Comparison of ENCODE assay signal across 8 cellular contexts in the genomic region with DNA sequence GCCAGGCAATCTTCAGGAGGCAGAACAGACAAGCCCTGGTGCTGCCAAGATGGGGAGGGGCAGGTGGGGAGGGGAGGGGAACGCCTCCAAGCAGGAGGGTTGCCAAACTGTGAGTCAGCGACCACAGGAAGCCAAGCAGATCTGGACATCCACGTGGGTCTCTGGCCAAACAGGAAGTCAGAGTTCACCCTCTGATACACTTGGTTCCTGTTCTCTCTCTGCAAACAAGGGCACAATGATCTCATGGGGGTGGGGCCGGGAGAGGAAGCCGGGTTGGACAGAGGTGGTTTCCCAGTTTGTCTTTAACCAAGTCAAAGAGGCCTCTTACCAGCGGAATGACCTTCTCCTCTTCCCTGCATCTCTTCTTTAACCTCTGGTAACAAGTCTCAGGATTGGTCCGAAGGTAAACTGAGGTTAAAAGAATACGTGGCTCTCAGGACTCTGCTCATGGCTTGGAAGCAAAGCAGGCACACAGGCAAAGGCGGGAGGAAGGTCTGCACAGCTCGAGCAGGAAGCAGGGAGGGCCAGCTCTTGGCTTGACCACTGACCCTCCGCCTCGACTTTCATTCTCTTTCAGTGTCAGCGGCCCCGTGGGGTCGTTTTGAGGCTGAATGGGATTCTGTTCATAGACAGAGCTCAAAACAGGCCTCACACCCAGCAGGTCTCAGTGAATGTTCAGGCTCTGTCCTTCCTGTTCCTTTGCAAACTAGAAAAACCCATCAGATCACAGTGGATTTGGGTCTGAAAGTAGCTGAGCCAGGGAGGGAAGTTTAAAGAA.
A peak's percentile ranks its signal among the peaks of the same experiment; 100 is the strongest.
DNase-seq lines count a peak whose midpoint lies in the region; ATAC-seq and TF ChIP-seq lines count a peak whose summit lies in the region.

No MANE protein-coding gene starts in this region.

- H3K4me3 Mint-ChIP-seq in T-helper 2 cell treated with Interferon-gamma antibody and Interleukin-4, amounts not matched to agents 5 μg/mL and 100 μg/mL, for 36 hours, result peak overlapping the region; percentile 83

- peaks cover 62% of the 10 kb centered on the region for H3K4me1 Mint-ChIP-seq in T-helper 2 cell treated with Interferon-gamma antibody and Interleukin-4, amounts not matched to agents 5 μg/mL and 100 μg/mL, for 36 hours (ENCODE audit: low read depth)

- peak overlapping the region; percentile 93 for H3K27ac Mint-ChIP-seq in T-helper 2 cell treated with Interferon-gamma antibody and Interleukin-4, amounts not matched to agents 5 μg/mL and 100 μg/mL, for 36 hours

- no peaks in the 10 kb centered on the region for H3K27me3 Mint-ChIP-seq in T-helper 2 cell treated with Interferon-gamma antibody and Interleukin-4, amounts not matched to agents 5 μg/mL and 100 μg/mL, for 36 hours (ENCODE audit: low read depth)

- H3K4me3 ChIP-seq in astrocyte of the spinal cord (ENCODE audit: low read depth, low read length) (no peak overlapping the region), iPS-20b (ENCODE audit: low read length) (no peak overlapping the region), skin epidermis (peak overlapping the region in 2 of 7 experiments; percentile 9 to 14)

- DNase-seq in DMS79 (lab: John Stamatoyannopoulos, UW) (peak; percentile 74), KG1 (lab: John Stamatoyannopoulos, UW) (peak; percentile 93), astrocyte of the spinal cord (ENCODE audit: low read depth, low spot score) (peak; percentile 98), NCI-H187 treated with DMSO at 0.1 percent for 48 hours (lab: John Stamatoyannopoulos, UW) (no peak)
- DNase-seq in T-helper 2 cell treated with Interferon-gamma antibody and Interleukin-4, amounts not matched to agents 5 μg/mL and 100 μg/mL, for 36 hours (ENCODE audit: low spot score), result peak; percentile 89

- 0 out of 2 replicates have a peak overlapping the region, but pooled peaks have one; percentile 11 for H3K9ac ChIP-seq in iPS-20b (ENCODE audit: low read depth, low read length)

- no peaks in the 10 kb centered on the region for H3K9me3 ChIP-seq in iPS-20b (ENCODE audit: insufficient read depth, low read depth, low read length)

- H3K27ac ChIP-seq in iPS-20b (ENCODE audit: low read length) (no peak overlapping the region), skin epidermis (peak overlapping the region; percentile 48 to 99 (median 88))

- H3K36me3 Mint-ChIP-seq in T-helper 2 cell treated with Interferon-gamma antibody and Interleukin-4, amounts not matched to agents 5 μg/mL and 100 μg/mL, for 36 hours (ENCODE audit: low read depth), result peaks cover 19% of the 10 kb centered on the region

- no peaks in the 10 kb centered on the region for H3K27me3 ChIP-seq in iPS-20b (ENCODE audit: insufficient read depth, low read length)

- peak; percentile 96 for ATAC-seq in GM21723 (IDR thresholded peaks at IDR 0.05; ENCODE audit: unreplicated experiment)

- in situ Hi-C loops in astrocyte of the spinal cord (cut with HindIII; ENCODE audit: low sequenced_read_pairs), result no loop called here

- peaks cover 20% of the 10 kb centered on the region for H3K4me1 ChIP-seq in iPS-20b (ENCODE audit: insufficient read depth, low read length)

- no peak for TF ChIP-seq CTCF in astrocyte of the spinal cord (IDR thresholded peaks at IDR 0.05; ENCODE audit: low read depth, low read length)

- no peaks in the 10 kb centered on the region for H3K9me3 Mint-ChIP-seq in T-helper 2 cell treated with Interferon-gamma antibody and Interleukin-4, amounts not matched to agents 5 μg/mL and 100 μg/mL, for 36 hours

- H3K36me3 ChIP-seq in iPS-20b (ENCODE audit: insufficient read depth, low read depth, low read length), result no peaks in the 10 kb centered on the region
